ENCODE assay signal across 8 cellular contexts in genomic region chr17:39200957-39201510, GRCh38. TPM values are rescaled to one million over a fixed set of nuclear protein-coding genes. Genes with fewer than 3 reads are reported as not detected.
DNase-seq lines count a peak whose midpoint lies in the region; ATAC-seq and TF ChIP-seq lines count a peak whose summit lies in the region.

No MANE protein-coding gene starts in this region.

- H3K27ac ChIP-seq in 22Rv1 (peak overlapping the region; percentile 88), HUES6 (ENCODE audit: low read depth, low read length) (peak overlapping the region; percentile 100), brain microvascular endothelial cell (peak overlapping the region; percentile 100)

- H3K4me3 ChIP-seq in HUES6 (ENCODE audit: low read depth, low read length) (peak overlapping the region; percentile 99), brain microvascular endothelial cell (ENCODE audit: low read depth, low read length) (peak overlapping the region; percentile 94), mucosa of descending colon (peak overlapping the region; percentile 60)

- H3K27me3 ChIP-seq in HUES6 (ENCODE audit: control insufficient read depth, insufficient read depth, low read length) = no peaks in the 10 kb centered on the region
- H3K27me3 ChIP-seq in brain microvascular endothelial cell (replicated peaks) = no peaks in the 10 kb centered on the region

- peak overlapping the region; percentile 97 for H3K9ac ChIP-seq in HUES6 (ENCODE audit: low read length)

- DNase-seq in brain microvascular endothelial cell (no peak), mucosa of descending colon (no peak), G401 (ENCODE audit: low spot score) (no peak), KG1 (lab: John Stamatoyannopoulos, UW) (no peak), GM19238 (ENCODE audit: insufficient read length, low spot score) (no peak), HCEC 1CT (no peak)

- intact Hi-C loops in mucosa of descending colon (cut with DNase I, micrococcal nuclease) = no loop called here

- H3K9me3 ChIP-seq in HUES6 (ENCODE audit: control insufficient read depth, insufficient read depth, low read depth, low read length) (no peaks in the 10 kb centered on the region), mucosa of descending colon (no peaks in the 10 kb centered on the region)

- in situ Hi-C loops in brain microvascular endothelial cell (cut with HindIII; ENCODE audit: low pct_ligation_motif_present, low sequenced_read_pairs) (no loop called here), G401 (cut with HindIII; ENCODE audit: low sequenced_read_pairs) (no loop called here)

- H3K36me3 ChIP-seq in HUES6 (ENCODE audit: control insufficient read depth, insufficient read depth, low read length) (peaks cover 49% of the 10 kb centered on the region), brain microvascular endothelial cell (replicated peaks) (peaks cover 43% of the 10 kb centered on the region), mucosa of descending colon (ENCODE audit: low read depth) (peaks cover 17% of the 10 kb centered on the region)

- no peak for ATAC-seq in mucosa of descending colon

- no peak for TF ChIP-seq CTCF in 22Rv1 (IDR thresholded peaks at IDR 0.05)
- TF ChIP-seq CTCF in brain microvascular endothelial cell (IDR thresholded peaks at IDR 0.05; ENCODE audit: low read depth, low read length, missing control alignments) = no peak
- TF ChIP-seq CTCF in mucosa of descending colon (IDR thresholded peaks at IDR 0.05) = no peak

- H3K4me1 ChIP-seq in HUES6 (ENCODE audit: control insufficient read depth, insufficient read depth, low read length) (peaks cover 16% of the 10 kb centered on the region), mucosa of descending colon (ENCODE audit: low read depth) (peaks cover 28% of the 10 kb centered on the region)

RNA-seq across cellular contexts. Expression of gene RPL19, which starts 1.0 kb away (rescaled TPM):
- 1,000 to 10,000 TPM; 1,315 to 1,492 (median 1,411) TPM for total RNA-seq in mucosa of descending colon
- 3,500 and 4,218 TPM in 2 replicates for total RNA-seq in G401 (2014; rRNA removed; shearing (Covaris generic))

RNA-seq across cellular contexts. Expression of gene CACNB1, which starts 3.6 kb away (rescaled TPM):
- total RNA-seq in mucosa of descending colon = 10 to 100 TPM; 16.8 to 24.3 (median 20.1) TPM
- total RNA-seq in G401 (2014; rRNA removed; shearing (Covaris generic)) = 6.4 and 7.6 TPM in 2 replicates

RNA-seq across cellular contexts. Expression of gene STAC2, which starts 24.7 kb away (rescaled TPM):
- total RNA-seq in mucosa of descending colon = under 1 TPM in 2 of 3 donors, not detected in 1; 0.17 to 0.79 TPM
- 0.03 TPM in 1 of 2 replicates, not detected in the other for total RNA-seq in G401 (2014; rRNA removed; shearing (Covaris generic))

RNA-seq across cellular contexts. Expression of gene ARL5C, which starts 35.1 kb away (rescaled TPM):
- not detected for total RNA-seq in mucosa of descending colon
- not detected in 2 replicates for total RNA-seq in G401 (2014; rRNA removed; shearing (Covaris generic))

RNA-seq across cellular contexts. Expression of gene PLXDC1, which starts 49.6 kb away (rescaled TPM):
- total RNA-seq in mucosa of descending colon = 10 to 100 TPM in 1 of 3 donors, 1 to 10 TPM in 2; 2.4 to 10.9 (median 5.6) TPM
- total RNA-seq in G401 (2014; rRNA removed; shearing (Covaris generic)) = 1.5 and 4.7 TPM in 2 replicates
